Comparison of ENCODE assay signal across 1 cellular context in genomic region chr2:240750409-240750808, GRCh38.
TF ChIP-seq lines count a peak whose summit lies in the region.

No MANE protein-coding gene starts in this region.

TF ChIP-seq in GM23338, 12 proteins besides CTCF, POLR2A, EP300 and RAD21 (continued from another document):
- TF ChIP-seq ZNF462 (CRISPR knock-in tag; IDR thresholded peaks at IDR 0.05) = no peak
- no peak for TF ChIP-seq STAT1 (IDR thresholded peaks at IDR 0.05; ENCODE audit: unreplicated experiment)
- no peak for TF ChIP-seq REST (IDR thresholded peaks at IDR 0.05; ENCODE audit: unreplicated experiment)
- TF ChIP-seq EZH2phosphoT487 (IDR thresholded peaks at IDR 0.05; ENCODE audit: unreplicated experiment) = no peak
